In the genomic region with DNA sequence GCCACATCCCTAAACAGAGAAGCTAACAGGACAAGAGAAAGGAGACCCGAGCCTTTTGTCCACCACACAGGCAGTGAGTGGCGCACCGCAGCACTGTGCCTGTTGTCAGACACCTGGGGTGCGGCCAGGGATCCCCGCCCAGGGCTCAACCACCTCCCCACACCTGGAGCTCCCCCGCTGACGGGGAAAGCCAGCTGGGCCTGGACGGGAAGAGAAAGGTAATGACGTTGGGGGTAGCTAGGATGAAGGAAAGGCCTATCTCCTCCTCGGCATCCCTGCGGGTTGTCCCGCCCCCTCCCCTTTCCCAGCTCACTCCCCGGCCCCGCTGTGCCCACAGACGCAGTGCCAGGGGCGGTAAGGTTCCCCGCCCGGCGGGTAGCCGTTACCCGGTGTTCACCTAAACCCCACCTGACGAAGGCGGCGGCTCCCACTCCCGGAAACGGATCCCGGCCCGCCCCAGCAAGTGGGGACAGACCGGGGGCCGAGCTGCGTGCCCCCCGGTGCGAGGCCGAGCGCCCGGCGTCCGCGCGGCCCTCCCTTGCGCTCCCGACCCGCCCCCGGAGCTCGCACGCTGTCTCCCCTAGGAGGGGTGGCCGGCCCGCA, we compare ENCODE assay signal across 8 cellular contexts. TPM values are rescaled to one million over a fixed set of nuclear protein-coding genes. Genes with fewer than 3 reads are reported as not detected.
DNase-seq lines count a peak whose midpoint lies in the region; ATAC-seq and TF ChIP-seq lines count a peak whose summit lies in the region.

No MANE protein-coding gene starts in this region.

- peak overlapping the region in 1 of 2 experiments; percentile 98 for H3K14ac ChIP-seq in mesenchymal stem cell (ENCODE audit: low read length in 2 of 2)

- peak overlapping the region; percentile 62 for H4K91ac ChIP-seq in mesenchymal stem cell (ENCODE audit: low read length)

- peaks cover 12% of the 10 kb centered on the region for H3K4me1 ChIP-seq in ACC112 (ENCODE audit: control insufficient read depth, insufficient read depth, low read length, unreplicated experiment)
- H3K4me1 ChIP-seq in mesenchymal stem cell (ENCODE audit: control insufficient read depth, insufficient read depth, low read depth, low read length) = peaks cover 15% of the 10 kb centered on the region

- peak overlapping the region; percentile 64; the same call in 1 of the 2 replicates for H3K27ac ChIP-seq in ACC112 (ENCODE audit: low read depth, low read length)
- peak overlapping the region; percentile 74 to 95 for H3K27ac ChIP-seq in coronary artery
- H3K27ac ChIP-seq in mesenchymal stem cell (ENCODE audit: low read length, poor library complexity, severe bottlenecking) = peak overlapping the region; percentile 51

- no peak overlapping the region for H2BK15ac ChIP-seq in mesenchymal stem cell (ENCODE audit: low read depth, poor library complexity, severe bottlenecking)

- peak overlapping the region; percentile 100 for H3K4me3 ChIP-seq in ACC112 (ENCODE audit: low read depth, low read length)
- H3K4me3 ChIP-seq in coronary artery = peak overlapping the region; percentile 98
- peak overlapping the region; percentile 91 to 95 for H3K4me3 ChIP-seq in mesenchymal stem cell (ENCODE audit: insufficient read depth in 1 of 2, low read depth in 1 of 2, low read length in 2 of 2)

- H3K4me2 ChIP-seq in mesenchymal stem cell (ENCODE audit: low read length, poor library complexity, severe bottlenecking) = peak overlapping the region; percentile 76

- H3K79me2 ChIP-seq in ACC112 (ENCODE audit: control insufficient read depth, insufficient read depth, low read length, unreplicated experiment) = peaks cover 22% of the 10 kb centered on the region

- H3K4ac ChIP-seq in mesenchymal stem cell (ENCODE audit: low read depth in 1 of 2, low read length in 2 of 2) = peak overlapping the region; percentile 67 to 82

- peak overlapping the region; percentile 21 for H2AK5ac ChIP-seq in mesenchymal stem cell (ENCODE audit: low read length, severe bottlenecking)

- peak overlapping the region in 1 of 2 experiments; percentile 94 for H3K23ac ChIP-seq in mesenchymal stem cell (ENCODE audit: low read length in 2 of 2)

- no peaks in the 10 kb centered on the region for H3K27me3 ChIP-seq in ACC112 (ENCODE audit: insufficient read depth, low read length)
- H3K27me3 ChIP-seq in mesenchymal stem cell (ENCODE audit: control insufficient read depth in 1 of 2, insufficient read depth in 1 of 2, low read length in 2 of 2) = no peaks in the 10 kb centered on the region

- DNase-seq in HPDE6-E6E7 (ENCODE audit: extremely low spot score) (peak; percentile 67), coronary artery (ENCODE audit: low spot score) (peak; percentile 79), mesenchymal stem cell (peak; percentile 19), NCI-H187 (lab: John Stamatoyannopoulos, UW) (no peak)
- peak; percentile 40 for DNase-seq in activated CD4-positive, CD25-positive, alpha-beta regulatory T cell treated with anti-CD3 and anti-CD28 coated beads, Interleukin-2, amount 50 U/mL, for 72 hours
- peak; percentile 44 for DNase-seq in stimulated activated naive CD4-positive, alpha-beta T cell treated with Interleukin-2 at 50 U/mL for 16 hours (lab: John Stamatoyannopoulos, UW)

- under 1% methylated on average over 32 of the region's 48 CpGs for WGBS in mesenchymal stem cell

- no peaks in the 10 kb centered on the region for H3K9me3 ChIP-seq in mesenchymal stem cell (ENCODE audit: control insufficient read depth, low read length)

- H3K79me1 ChIP-seq in mesenchymal stem cell (replicated peaks; ENCODE audit: low read length, poor library complexity, severe bottlenecking) = peaks cover 42% of the 10 kb centered on the region

- peak overlapping the region; percentile 71 for H2BK5ac ChIP-seq in mesenchymal stem cell (ENCODE audit: low read depth, low read length, poor library complexity, severe bottlenecking)

- peak overlapping the region; percentile 94 for H3K9ac ChIP-seq in mesenchymal stem cell (ENCODE audit: low read length)

- peak overlapping the region; percentile 52 to 95 for H3K18ac ChIP-seq in mesenchymal stem cell (ENCODE audit: low read depth in 1 of 2, low read length in 2 of 2)

- TF ChIP-seq CTCF in coronary artery (IDR thresholded peaks at IDR 0.05) = no peak

- H4K8ac ChIP-seq in mesenchymal stem cell (ENCODE audit: low read length) = peak overlapping the region; percentile 57

- H2AFZ ChIP-seq in ACC112 (ENCODE audit: low read length, unreplicated experiment) = peak overlapping the region; percentile 64
- peak overlapping the region; percentile 92 for H2AFZ ChIP-seq in mesenchymal stem cell (ENCODE audit: low read depth, low read length)

- H2BK12ac ChIP-seq in mesenchymal stem cell (ENCODE audit: low read length in 2 of 2) = peak overlapping the region in 1 of 2 experiments; percentile 17

- ATAC-seq in GM19328 (IDR thresholded peaks at IDR 0.05; ENCODE audit: unreplicated experiment) = peak; percentile 1

- H2BK120ac ChIP-seq in mesenchymal stem cell (ENCODE audit: low read depth, low read length) = peak overlapping the region; percentile 8

- peaks cover 7% of the 10 kb centered on the region; the same call in 1 of the 2 replicates for H3K36me3 ChIP-seq in ACC112 (ENCODE audit: insufficient read depth, low read length)
- peaks cover 38 to 43% of the 10 kb centered on the region in 2 experiments for H3K36me3 ChIP-seq in mesenchymal stem cell (ENCODE audit: control insufficient read depth in 1 of 2, insufficient read depth in 2 of 2, low read depth in 1 of 2, low read length in 2 of 2)

RNA-seq across cellular contexts. Expression of gene HYOU1, which starts 0.5 kb away (rescaled TPM):
- polyA plus RNA-seq in mesenchymal stem cell (2013, experiment 1 of 2) = 118 TPM
- 124 TPM for polyA plus RNA-seq in mesenchymal stem cell (2013, experiment 2 of 2)

RNA-seq across cellular contexts. Expression of gene VPS11, which starts 11.1 kb away (rescaled TPM):
- polyA plus RNA-seq in mesenchymal stem cell (2013, experiment 1 of 2) = 29.0 TPM
- 29.0 TPM for polyA plus RNA-seq in mesenchymal stem cell (2013, experiment 2 of 2)

RNA-seq across cellular contexts. Expression of gene SLC37A4, which starts 25.8 kb away (rescaled TPM):
- polyA plus RNA-seq in mesenchymal stem cell (2013, experiment 1 of 2) = 6.8 TPM
- 7.2 TPM for polyA plus RNA-seq in mesenchymal stem cell (2013, experiment 2 of 2)

RNA-seq across cellular contexts. Expression of gene HMBS, which starts 28.2 kb away (rescaled TPM):
- polyA plus RNA-seq in mesenchymal stem cell (2013, experiment 1 of 2) = 20.1 TPM
- 19.2 TPM for polyA plus RNA-seq in mesenchymal stem cell (2013, experiment 2 of 2)

RNA-seq across cellular contexts. Expression of gene TRAPPC4, which starts 37.9 kb away (rescaled TPM):
- polyA plus RNA-seq in mesenchymal stem cell (2013, experiment 1 of 2) = 76.7 TPM
- polyA plus RNA-seq in mesenchymal stem cell (2013, experiment 2 of 2) = 77.1 TPM

Comparison
In these comparisons a context has a peak if more than half of its experiments do, and no peak if none do; other contexts are left out.
1. DNase-seq: peak in HPDE6-E6E7 (single experiment), activated CD4-positive, CD25-positive, alpha-beta regulatory T cell treated with anti-CD3 and anti-CD28 coated beads, Interleukin-2, amount 50 U/mL, for 72 hours (single experiment), coronary artery (single experiment), mesenchymal stem cell (single experiment) and stimulated activated naive CD4-positive, alpha-beta T cell treated with Interleukin-2 at 50 U/mL for 16 hours (single experiment); none in NCI-H187 (0 of 2).
2. Peak in every context shown above with its lines, with median percentiles within 50 percentile points of each other: H3K27ac ChIP-seq and H3K4me3 ChIP-seq.